In genomic region chr12:119051474-119051873, GRCh38 we compare ENCODE assay signal across 32 cellular contexts.
"Had no signal": no experiment of that assay in that cellular context is flagged by ENCODE, and none has a peak within 500 bp of the region (broad histone marks: within the 10 kb centered on the region; RNA-seq: fewer than 3 reads in every experiment).

No MANE protein-coding gene starts in this region.

- DNase-seq: Karpas-422, Kasumi-1, MM.1S, MV-4-11, NCI-H1048, NCI-H1092, NCI-H1092 treated with DMSO at 0.1 percent for 48 hours, NCI-H1105, NCI-H1105 treated with DMSO at 0.1 percent for 48 hours, NCI-H1417, NCI-H1417 treated with DMSO at 0.1 percent for 48 hours, NCI-H1436 treated with DMSO at 0.1 percent for 48 hours, NCI-H146, NCI-H1694, NCI-H1694 treated with DMSO at 0.1 percent for 48 hours, NCI-H187, NCI-H187 treated with DMSO at 0.1 percent for 48 hours, NCI-H1930, NCI-H2029, NCI-H2029 treated with DMSO at 0.1 percent for 48 hours, NCI-H2081, NCI-H2081 treated with DMSO at 0.1 percent for 48 hours, NCI-H2171, NCI-H2227 treated with DMSO at 0.1 percent for 48 hours, NCI-H226, NCI-H345, NCI-H446 treated with DMSO at 0.1 percent for 48 hours, NCI-H510A, NCI-H510A treated with DMSO at 0.1 percent for 48 hours, NCI-H524, NCI-H524 treated with DMSO at 0.1 percent for 48 hours, NCI-H526 had no signal
